ENCODE assay signal across 9 cellular contexts in the genomic region with DNA sequence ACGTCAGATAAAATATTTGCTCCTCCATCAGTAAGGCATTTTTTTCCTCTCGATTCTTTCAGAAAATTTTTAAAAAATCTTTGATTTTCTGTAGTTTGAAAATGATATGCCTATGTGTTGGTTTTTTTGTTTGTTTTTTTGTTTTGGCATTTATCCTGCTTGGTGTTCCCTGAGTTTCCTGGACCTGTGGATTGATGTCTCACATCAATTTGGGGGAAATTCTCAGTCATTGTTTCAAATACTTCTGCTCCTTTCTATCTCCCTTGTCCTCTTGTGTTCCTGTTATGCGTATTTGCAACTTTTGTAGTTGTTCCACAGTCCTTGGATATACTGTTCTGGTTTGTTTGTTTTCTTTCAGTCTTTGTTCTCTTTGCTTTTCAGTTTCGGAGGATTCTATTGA. TPM values are rescaled to one million over a fixed set of nuclear protein-coding genes. Genes with fewer than 3 reads are reported as not detected.
"Had no signal": no experiment of that assay in that cellular context is flagged by ENCODE, and none has a peak within 500 bp of the region (broad histone marks: within the 10 kb centered on the region; RNA-seq: fewer than 3 reads in every experiment).

No MANE protein-coding gene starts in this region.

- H3K27ac Mint-ChIP-seq: IgD-negative memory B cell had no signal

- H3K9ac ChIP-seq: GM23248, KMS-11 had no signal

- H2AFZ ChIP-seq: GM23248 had no signal

- H3K9me3 ChIP-seq: HAP-1 had no signal

- ATAC-seq: HCT116, HepG2 had no signal

- DNase-seq: GM23248, H7, KBM-7 had no signal

- H3K9me3 Mint-ChIP-seq: IgD-negative memory B cell had no signal

- FAIRE-seq: HepG2 had no signal

- H3K4me3 Mint-ChIP-seq: IgD-negative memory B cell had no signal

- H3K4me1 ChIP-seq: HAP-1 had no signal

- H3K4me2 ChIP-seq: KMS-11 had no signal

- H3K4me1 Mint-ChIP-seq: IgD-negative memory B cell had no signal

- H3K27ac ChIP-seq: GM23248, HL-60, KMS-11 had no signal

- H3K4me3 ChIP-seq: GM23248, HAP-1 had no signal

- H3K36me3 ChIP-seq: HAP-1 had no signal

RNA-seq across cellular contexts. Expression of a gene that starts 18.8 kb away (rescaled TPM):
- polyA plus RNA-seq: HepG2 had no signal
